ENCODE assay signal across 9 cellular contexts in the genomic region with DNA sequence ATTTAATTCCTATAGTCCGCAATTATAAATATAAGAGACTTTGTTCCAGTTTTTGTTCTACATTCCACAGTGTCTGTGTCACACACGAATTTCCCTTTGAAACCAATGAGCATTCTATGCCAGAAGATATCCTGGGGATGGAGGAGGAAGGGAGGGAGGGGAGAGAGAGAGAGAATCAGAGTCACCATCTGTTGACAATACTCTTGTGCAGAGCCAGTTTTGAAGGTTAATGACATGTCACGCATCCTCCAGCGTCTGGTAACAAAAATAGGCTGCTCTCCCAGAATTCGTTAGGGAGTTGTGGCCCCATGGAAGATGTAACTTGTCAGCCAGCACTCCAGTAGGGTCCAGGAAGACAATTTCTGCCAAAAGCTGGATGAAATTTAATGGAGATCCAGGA.
DNase-seq lines count a peak whose midpoint lies in the region; ATAC-seq, FAIRE-seq and TF ChIP-seq lines count a peak whose summit lies in the region.
"Had no signal": no experiment of that assay in that cellular context is flagged by ENCODE, and none has a peak within 500 bp of the region (broad histone marks: within the 10 kb centered on the region; RNA-seq: fewer than 3 reads in every experiment).

No MANE protein-coding gene starts in this region.

- H3K27ac ChIP-seq in foreskin keratinocyte, result peak overlapping the region; percentile 59

- no peak for TF ChIP-seq CTCF in HFF-Myc (IDR thresholded peaks at IDR 0.05; ENCODE audit: low read depth, low read length, missing control alignments)
- TF ChIP-seq CTCF in foreskin keratinocyte (conservative IDR thresholded peaks at IDR 0.05), result no peak

- H3K27me3 ChIP-seq in foreskin keratinocyte (no peaks in the 10 kb centered on the region), skeletal muscle satellite cell (ENCODE audit: control insufficient read depth, insufficient read depth, low read length) (no peaks in the 10 kb centered on the region)

- H3K4me2 ChIP-seq in skeletal muscle satellite cell (ENCODE audit: low read length), result peak overlapping the region; percentile 75

- no peaks in the 10 kb centered on the region for H3K36me3 ChIP-seq in skeletal muscle satellite cell (ENCODE audit: insufficient read depth, low read length)

- peak; percentile 96 for DNase-seq in HFF-Myc (ENCODE audit: extremely low read depth, low read depth)
- DNase-seq in RCC 7860 (ENCODE audit: low spot score), result peak; percentile 81
- DNase-seq in foreskin keratinocyte, result peak; percentile 61 to 80
- DNase-seq in GM12891 (ENCODE audit: insufficient read length, low spot score), result no peak
- DNase-seq: stimulated activated CD4-positive, alpha-beta T cell treated with anti-CD3 and anti-CD28 coated beads, Interleukin-4, amount 100 ng/mL, for 4 hours had no signal

- ATAC-seq in foreskin keratinocyte, result peak; percentile 39
- no peak for ATAC-seq in HG02678 (IDR thresholded peaks at IDR 0.05; ENCODE audit: unreplicated experiment)
- ATAC-seq in HG02981 (IDR thresholded peaks at IDR 0.05; ENCODE audit: unreplicated experiment), result no peak
- no peak for ATAC-seq in HG03342 (IDR thresholded peaks at IDR 0.05; ENCODE audit: unreplicated experiment)

- H3K9me3 ChIP-seq in skeletal muscle satellite cell (replicated peaks; ENCODE audit: low read length), result no peaks in the 10 kb centered on the region

- H3K4me3 ChIP-seq in HFF-Myc (replicated peaks; ENCODE audit: low read depth, low read length) (no peak overlapping the region), skeletal muscle satellite cell (ENCODE audit: low read length) (peak overlapping the region; percentile 44)

- FAIRE-seq in RCC 7860 (lab: Jason Lieb, UNC) (peak; percentile 91), GM12891 (lab: Jason Lieb, UNC) (no peak)

- H3K4me1 ChIP-seq in foreskin keratinocyte (peaks cover 50% of the 10 kb centered on the region), skeletal muscle satellite cell (ENCODE audit: control insufficient read depth, insufficient read depth, low read length) (peaks cover 52% of the 10 kb centered on the region)

- peak overlapping the region; percentile 59 for H3K9ac ChIP-seq in skeletal muscle satellite cell (ENCODE audit: low read depth, low read length)

- no peak for TF ChIP-seq POLR2A in GM12891 (IDR thresholded peaks at IDR 0.05; ENCODE audit: low read depth, low read length)

TF ChIP-seq in GM12891, 5 proteins besides CTCF, POLR2A, EP300 and RAD21:
- TF ChIP-seq SPI1 (IDR thresholded peaks at IDR 0.05; ENCODE audit: low read depth, low read length) (no peak), TAF1 (IDR thresholded peaks at IDR 0.05; ENCODE audit: low read depth, low read length) (no peak), PAX5 (IDR thresholded peaks at IDR 0.05; ENCODE audit: insufficient read depth, low read length, severe bottlenecking) (no peak), POLR2AphosphoS5 (IDR thresholded peaks at IDR 0.05; ENCODE audit: low read depth, low read length) (no peak), POU2F2 (IDR thresholded peaks at IDR 0.05; ENCODE audit: low read depth, low read length) (no peak)
